ENCODE assay signal across 8 cellular contexts in the genomic region with DNA sequence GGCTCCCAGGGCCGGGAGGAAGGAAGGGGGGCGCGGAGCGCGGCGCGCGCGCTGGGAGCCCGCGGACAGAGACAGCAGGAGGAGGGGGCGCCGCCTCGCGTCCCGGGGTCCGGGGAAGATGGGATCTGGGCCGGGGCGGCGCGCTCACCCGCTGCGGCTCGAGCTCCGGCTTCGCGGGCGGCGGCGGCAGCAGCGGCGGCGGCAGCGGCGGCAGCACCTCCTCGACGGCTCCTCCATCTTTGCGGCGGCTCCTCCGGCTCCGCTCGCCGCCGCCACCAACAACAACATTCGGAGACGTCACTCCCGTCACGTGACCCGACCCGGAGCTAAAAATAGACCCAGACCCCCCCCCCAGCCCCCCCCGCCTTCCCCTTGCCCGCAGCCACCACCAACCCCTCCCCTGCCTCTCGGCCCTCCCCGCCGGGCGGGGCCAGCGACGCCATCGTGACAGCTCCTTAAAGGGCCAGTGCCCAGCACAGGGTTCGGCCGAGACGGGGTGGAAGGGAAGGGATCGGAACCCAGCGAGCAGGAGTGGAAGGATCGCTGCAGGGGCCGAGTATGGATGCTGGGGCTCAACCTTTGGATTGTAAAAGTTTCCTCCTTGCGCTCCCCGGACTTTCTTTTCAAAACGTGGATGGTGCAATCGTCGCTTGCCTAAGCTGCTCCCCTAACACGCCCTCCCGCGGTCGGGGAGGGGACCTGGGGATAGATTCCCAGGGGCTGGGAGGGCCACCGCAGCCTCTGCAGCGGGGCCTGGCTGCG. TPM values are rescaled to one million over a fixed set of nuclear protein-coding genes. Genes with fewer than 3 reads are reported as not detected.
A peak's percentile ranks its signal among the peaks of the same experiment; 100 is the strongest.
DNase-seq lines count a peak whose midpoint lies in the region; ATAC-seq and TF ChIP-seq lines count a peak whose summit lies in the region.

A gene (minus strand): TSS at position 286 of the 762 bp plus-strand sequence. CDS start 6,126 bp downstream, outside the sequence.

- 0 to 1% (median 1%) methylated on average over 37 to 78 of the region's 78 CpGs for WGBS in spleen, 5 donors

- peak within 1 kb of the TSS; percentile 88 to 98 (median 96) for H3K27ac ChIP-seq in spleen

- POLR2A ChIA-PET in activated B cell treated with CpG ODN at 0.5 μM for 24 hours (lab: Charles Lee), result interaction anchor here (0.6 to 3.2 kb wide), 25 partner anchors 8 to 808 kb away, joined by 3 to 30 read pairs (median 4); a partner anchor contains a TSS

- H3K4me1 Mint-ChIP-seq in activated B cell treated with CpG ODN at 0.5 μM for 24 hours, result peaks cover 49% of the 10 kb centered on the region

- peak within 1 kb of the TSS; percentile 95 for H3K4me3 Mint-ChIP-seq in activated B cell treated with CpG ODN at 0.5 μM for 24 hours

- peaks cover 12% of the 10 kb centered on the region for H3K36me3 Mint-ChIP-seq in activated B cell treated with CpG ODN at 0.5 μM for 24 hours (ENCODE audit: low read depth)

- DNase-seq in AG09319 (ENCODE audit: extremely low read depth, low read depth) (peak; percentile 85), NCI-H226 (peak; percentile 84), activated B cell treated with CpG ODN at 0.5 μM for 24 hours (peak; percentile 95), cardiac fibroblast (ENCODE audit: low read depth in 2 of 2) (peak; percentile 94 to 96), inferior parietal cortex (ENCODE audit: extremely low spot score) (peak; percentile 92), spleen (peak; percentile 99)

- H3K4me1 ChIP-seq in spleen, result peaks cover 8 to 57% (median 42%) of the 10 kb centered on the region in 6 donors

- H3K4me3 ChIP-seq in cardiac fibroblast (replicated peaks in 1 of 2; ENCODE audit: low read depth in 2 of 2, low read length in 2 of 2) (peak within 1 kb of the TSS; percentile 76 to 99), spleen (peak within 1 kb of the TSS; percentile 75 to 90 (median 83))

- no peaks in the 10 kb centered on the region for H3K9me3 ChIP-seq in spleen

- CTCF ChIA-PET in activated B cell treated with CpG ODN at 0.5 μM for 24 hours (lab: Charles Lee), result interaction anchor here (0.6 to 1.3 kb wide), 11 partner anchors 9 to 231 kb away, joined by 3 to 7 read pairs (median 3); a partner anchor contains a TSS

- H3K27me3 ChIP-seq in spleen (replicated peaks in 1 of 7), result no peaks in the 10 kb centered on the region

- intact Hi-C loops in activated B cell treated with CpG ODN at 0.5 μM for 24 hours (cut with micrococcal nuclease), result loop anchor here (1.0 to 5.0 kb wide), 10 partner anchors 18 to 379 kb away; a partner anchor contains a TSS
- intact Hi-C loops in spleen (cut with DNase I; ENCODE audit: low total_unique reads), result no loop called here

- ATAC-seq in GM19023 (IDR thresholded peaks at IDR 0.05; ENCODE audit: unreplicated experiment) (peak; percentile 93), HG03196 (IDR thresholded peaks at IDR 0.05; ENCODE audit: unreplicated experiment) (peak; percentile 88), activated B cell treated with CpG ODN at 0.5 μM for 24 hours (ENCODE audit: low read depth) (peak; percentile 96)

- peaks cover 0 to 15% (median 0%) of the 10 kb centered on the region in 6 donors for H3K36me3 ChIP-seq in spleen

- TF ChIP-seq CTCF in AG09319 (IDR thresholded peaks at IDR 0.05; ENCODE audit: low read depth, low read length) (peak; percentile 61), activated B cell treated with CpG ODN at 0.5 μM for 24 hours (IDR thresholded peaks at IDR 0.05) (no peak), cardiac fibroblast (IDR thresholded peaks at IDR 0.05; ENCODE audit: low read depth, low read length) (peak; percentile 61), spleen (IDR thresholded peaks at IDR 0.05 in 8 of 11, conservative IDR thresholded peaks at IDR 0.05 in 3 of 11) (peak; percentile 35 to 79 (median 70))

- peak within 1 kb of the TSS; percentile 97 for H3K27ac Mint-ChIP-seq in activated B cell treated with CpG ODN at 0.5 μM for 24 hours

- no peaks in the 10 kb centered on the region for H3K9me3 Mint-ChIP-seq in activated B cell treated with CpG ODN at 0.5 μM for 24 hours

- no peaks in the 10 kb centered on the region for H3K27me3 Mint-ChIP-seq in activated B cell treated with CpG ODN at 0.5 μM for 24 hours

- TF ChIP-seq POLR2A in spleen (IDR thresholded peaks at IDR 0.05), result no peak

RNA-seq across cellular contexts. Expression of the gene that starts here (rescaled TPM):
- total RNA-seq in activated B cell treated with CpG ODN at 0.5 μM for 24 hours, result 28.4 and 35.1 TPM in 2 replicates
- 10 to 100 TPM; 42.3 to 72.9 (median 59.4) TPM for total RNA-seq in spleen
- 10 to 100 TPM; 18.5 to 39.9 (median 22.4) TPM for polyA plus RNA-seq in spleen

Comparison
In these comparisons a context has a peak if more than half of its experiments do, and no peak if none do; other contexts are left out.
1. Peak in every context shown above with its lines: DNase-seq, ATAC-seq, H3K4me3 ChIP-seq and H3K27ac ChIP-seq.